In genomic region chr10:77461636-77462296, GRCh38 we compare ENCODE assay signal across 25 cellular contexts.
DNase-seq lines count a peak whose midpoint lies in the region; ATAC-seq, FAIRE-seq and TF ChIP-seq lines count a peak whose summit lies in the region.
"Had no signal": no experiment of that assay in that cellular context is flagged by ENCODE, and none has a peak within 500 bp of the region (broad histone marks: within the 10 kb centered on the region; RNA-seq: fewer than 3 reads in every experiment).

No MANE protein-coding gene starts in this region.

- POLR2A ChIA-PET in RWPE1 (lab: Yijun Ruan, JAX; ENCODE audit: low non-redundant PET): no interaction called here

- intact Hi-C loops in activated T-helper 1 cell treated with anti-CD3 and anti-CD28 coated beads, Interleukin-12 subunit alpha, Interleukin-12 subunit beta, Interleukin-2, Interleukin-4 antibody, amounts not matched to agents 30 ng/mL and 10 ng/mL and 1 ng/mL, durations not matched to agents 14 hours and 24 hours and 36 hours (cut with micrococcal nuclease): no loop called here

- H3K36me3 ChIP-seq in keratinocyte (ENCODE audit: control insufficient read depth in 2 of 2, extremely low read depth in 1 of 2, insufficient read depth in 2 of 2, low read length in 2 of 2): no peaks in the 10 kb centered on the region
- H3K36me3 ChIP-seq: WERI-Rb-1 had no signal

- FAIRE-seq in keratinocyte (lab: Jason Lieb, UNC): peak; percentile 87
- FAIRE-seq: A549, H54 had no signal

- dilution Hi-C loops in keratinocyte (cut with MboI; ENCODE audit: extremely low pct_ligation_motif_present, low sequenced_read_pairs): no loop called here

- H3K4me3 Mint-ChIP-seq in HFFc6: no peak overlapping the region
- H3K4me3 Mint-ChIP-seq in activated T-helper 1 cell treated with anti-CD3 and anti-CD28 coated beads, Interleukin-12 subunit alpha, Interleukin-12 subunit beta, Interleukin-2, Interleukin-4 antibody, amounts not matched to agents 30 ng/mL and 10 ng/mL and 1 ng/mL, durations not matched to agents 14 hours and 24 hours and 36 hours: no peak overlapping the region
- H3K4me3 Mint-ChIP-seq: activated CD4-positive, alpha-beta T cell treated with anti-CD3 and anti-CD28 coated beads, Interleukin-2, amount 10 ng/mL, durations not matched to agents 24 days and 14 days; activated T-cell treated with anti-CD3 and anti-CD28 coated beads, Interleukin-2, amount 50 U/mL, for 24 hours; naive thymus-derived CD4-positive, alpha-beta T cell; stimulated activated naive CD8-positive, alpha-beta T cell treated with anti-CD3 and anti-CD28 coated beads, Interleukin-15, amount 100 ng/mL, for 72 hours had no signal

- H3K9me3 Mint-ChIP-seq in HFFc6: no peaks in the 10 kb centered on the region
- no peaks in the 10 kb centered on the region for H3K9me3 Mint-ChIP-seq in activated T-helper 1 cell treated with anti-CD3 and anti-CD28 coated beads, Interleukin-12 subunit alpha, Interleukin-12 subunit beta, Interleukin-2, Interleukin-4 antibody, amounts not matched to agents 30 ng/mL and 10 ng/mL and 1 ng/mL, durations not matched to agents 14 hours and 24 hours and 36 hours
- H3K9me3 Mint-ChIP-seq: activated CD4-positive, alpha-beta T cell treated with anti-CD3 and anti-CD28 coated beads, Interleukin-2, amount 10 ng/mL, durations not matched to agents 24 days and 14 days; activated T-cell treated with anti-CD3 and anti-CD28 coated beads, Interleukin-2, amount 50 U/mL, for 24 hours; stimulated activated naive CD8-positive, alpha-beta T cell treated with anti-CD3 and anti-CD28 coated beads, Interleukin-15, amount 100 ng/mL, for 72 hours had no signal

- peak overlapping the region; percentile 31 for H3K4me2 ChIP-seq in keratinocyte (ENCODE audit: control insufficient read depth, extremely low read depth, insufficient read depth, low read depth, low read length)
- H3K4me2 ChIP-seq: A549, PC-9 had no signal

- DNase-seq in ELF-1 (ENCODE audit: low read depth, low spot score): peak; percentile 71
- no peak for DNase-seq in HFFc6
- DNase-seq in RWPE1 (ENCODE audit: low spot score): no peak
- DNase-seq in keratinocyte (ENCODE audit: low read depth, low spot score): peak; percentile 35
- DNase-seq in NCI-H1417 treated with DMSO at 0.1 percent for 48 hours (lab: John Stamatoyannopoulos, UW): no peak
- no peak for DNase-seq in activated T-helper 1 cell treated with anti-CD3 and anti-CD28 coated beads, Interleukin-12 subunit alpha, Interleukin-12 subunit beta, Interleukin-2, Interleukin-4 antibody, amounts not matched to agents 30 ng/mL and 10 ng/mL and 1 ng/mL, durations not matched to agents 14 hours and 24 hours and 36 hours (ENCODE audit: low spot score)
- DNase-seq: activated CD4-positive, alpha-beta T cell treated with anti-CD3 and anti-CD28 coated beads, Interleukin-2, amount 10 ng/mL, durations not matched to agents 24 days and 14 days; activated T-cell treated with anti-CD3 and anti-CD28 coated beads, Interleukin-2, amount 50 U/mL, for 24 hours; GF-D8; midbrain; naive thymus-derived CD4-positive, alpha-beta T cell; NCI-H1048; NCI-H187; NCI-H2171; NCI-H524 treated with DMSO at 0.1 percent for 48 hours; NK-92 treated with Interleukin-12 subunit alpha and Interleukin-12 subunit beta, amount 100 ng/mL, for 24 hours; PC-9; SHP77 treated with DMSO at 0.1 percent for 48 hours; stimulated activated naive CD8-positive, alpha-beta T cell treated with anti-CD3 and anti-CD28 coated beads, Interleukin-15, amount 100 ng/mL, for 72 hours; WERI-Rb-1 had no signal

- no peaks in the 10 kb centered on the region for H3K9me3 ChIP-seq in keratinocyte (ENCODE audit: control insufficient read depth, low read depth, low read length)
- H3K9me3 ChIP-seq: A549 had no signal

- peaks cover 64% of the 10 kb centered on the region for H3K4me1 Mint-ChIP-seq in HFFc6 (ENCODE audit: low read depth)
- no peaks in the 10 kb centered on the region for H3K4me1 Mint-ChIP-seq in activated T-helper 1 cell treated with anti-CD3 and anti-CD28 coated beads, Interleukin-12 subunit alpha, Interleukin-12 subunit beta, Interleukin-2, Interleukin-4 antibody, amounts not matched to agents 30 ng/mL and 10 ng/mL and 1 ng/mL, durations not matched to agents 14 hours and 24 hours and 36 hours (ENCODE audit: low read depth)
- H3K4me1 Mint-ChIP-seq: activated CD4-positive, alpha-beta T cell treated with anti-CD3 and anti-CD28 coated beads, Interleukin-2, amount 10 ng/mL, durations not matched to agents 24 days and 14 days; naive thymus-derived CD4-positive, alpha-beta T cell; stimulated activated naive CD8-positive, alpha-beta T cell treated with anti-CD3 and anti-CD28 coated beads, Interleukin-15, amount 100 ng/mL, for 72 hours had no signal

- peak overlapping the region; percentile 64 for H2AFZ ChIP-seq in keratinocyte (ENCODE audit: control insufficient read depth, low read length)
- H2AFZ ChIP-seq: PC-9 had no signal

- H3K27me3 Mint-ChIP-seq in HFFc6 (ENCODE audit: insufficient read depth): peaks cover 4% of the 10 kb centered on the region
- no peaks in the 10 kb centered on the region for H3K27me3 Mint-ChIP-seq in activated T-helper 1 cell treated with anti-CD3 and anti-CD28 coated beads, Interleukin-12 subunit alpha, Interleukin-12 subunit beta, Interleukin-2, Interleukin-4 antibody, amounts not matched to agents 30 ng/mL and 10 ng/mL and 1 ng/mL, durations not matched to agents 14 hours and 24 hours and 36 hours (ENCODE audit: insufficient read depth)
- H3K27me3 Mint-ChIP-seq: activated CD4-positive, alpha-beta T cell treated with anti-CD3 and anti-CD28 coated beads, Interleukin-2, amount 10 ng/mL, durations not matched to agents 24 days and 14 days; stimulated activated naive CD8-positive, alpha-beta T cell treated with anti-CD3 and anti-CD28 coated beads, Interleukin-15, amount 100 ng/mL, for 72 hours had no signal

- ATAC-seq in GM18498 (IDR thresholded peaks at IDR 0.05; ENCODE audit: unreplicated experiment) (no peak), HG02981 (IDR thresholded peaks at IDR 0.05; ENCODE audit: unreplicated experiment) (no peak)
- ATAC-seq: A549; naive thymus-derived CD4-positive, alpha-beta T cell; stimulated activated naive CD8-positive, alpha-beta T cell treated with anti-CD3 and anti-CD28 coated beads, Interleukin-15, amount 100 ng/mL, for 72 hours had no signal

- no peaks in the 10 kb centered on the region for H3K79me2 ChIP-seq in keratinocyte (ENCODE audit: control insufficient read depth, insufficient read depth, low read length)

- H4K20me1 ChIP-seq in keratinocyte (ENCODE audit: control insufficient read depth, extremely low read depth, insufficient read depth, low read length): no peaks in the 10 kb centered on the region

- H3K27ac ChIP-seq in RWPE1 (peak overlapping the region; percentile 53), keratinocyte (ENCODE audit: control insufficient read depth, insufficient read depth, low read length) (no peak overlapping the region)
- H3K27ac ChIP-seq: PC-9, skin epidermis, WERI-Rb-1 had no signal

- no peaks in the 10 kb centered on the region; the same call in 1 of the 2 replicates for H3K36me3 Mint-ChIP-seq in HFFc6 (ENCODE audit: low read depth)
- no peaks in the 10 kb centered on the region for H3K36me3 Mint-ChIP-seq in activated T-helper 1 cell treated with anti-CD3 and anti-CD28 coated beads, Interleukin-12 subunit alpha, Interleukin-12 subunit beta, Interleukin-2, Interleukin-4 antibody, amounts not matched to agents 30 ng/mL and 10 ng/mL and 1 ng/mL, durations not matched to agents 14 hours and 24 hours and 36 hours (ENCODE audit: low read depth)
- H3K36me3 Mint-ChIP-seq: naive thymus-derived CD4-positive, alpha-beta T cell had no signal

- no peaks in the 10 kb centered on the region for H3K27me3 ChIP-seq in keratinocyte (ENCODE audit: control insufficient read depth, extremely low read depth, insufficient read depth, low read length)

- peaks cover 11% of the 10 kb centered on the region for H3K4me1 ChIP-seq in keratinocyte (ENCODE audit: control insufficient read depth, extremely low read depth, insufficient read depth, low read length)

- no peaks in the 10 kb centered on the region for H3K9me1 ChIP-seq in keratinocyte (ENCODE audit: control insufficient read depth, extremely low read depth, insufficient read depth, low read length)

- TF ChIP-seq CTCF in HFFc6 (IDR thresholded peaks at IDR 0.05): no peak
- no peak for TF ChIP-seq CTCF in RWPE1 (conservative IDR thresholded peaks at IDR 0.05; ENCODE audit: low read depth)
- no peak for TF ChIP-seq CTCF in keratinocyte (optimal IDR thresholded peaks at IDR 0.05 in 1 of 3, IDR thresholded peaks at IDR 0.05 in 1 of 3, conservative IDR thresholded peaks at IDR 0.05 in 1 of 3; ENCODE audit: extremely low read depth in 1 of 3, insufficient read depth in 2 of 3, low read length in 3 of 3)

- H3K27ac Mint-ChIP-seq in HFFc6: peak overlapping the region; percentile 6; the same call in 1 of the 2 replicates
- H3K27ac Mint-ChIP-seq in activated T-helper 1 cell treated with anti-CD3 and anti-CD28 coated beads, Interleukin-12 subunit alpha, Interleukin-12 subunit beta, Interleukin-2, Interleukin-4 antibody, amounts not matched to agents 30 ng/mL and 10 ng/mL and 1 ng/mL, durations not matched to agents 14 hours and 24 hours and 36 hours: no peak overlapping the region
- H3K27ac Mint-ChIP-seq: activated CD4-positive, alpha-beta T cell treated with anti-CD3 and anti-CD28 coated beads, Interleukin-2, amount 10 ng/mL, durations not matched to agents 24 days and 14 days; activated T-cell treated with anti-CD3 and anti-CD28 coated beads, Interleukin-2, amount 50 U/mL, for 24 hours; naive thymus-derived CD4-positive, alpha-beta T cell; stimulated activated naive CD8-positive, alpha-beta T cell treated with anti-CD3 and anti-CD28 coated beads, Interleukin-15, amount 100 ng/mL, for 72 hours had no signal

- no peak overlapping the region for H3K9ac ChIP-seq in keratinocyte (ENCODE audit: control insufficient read depth, extremely low read depth, insufficient read depth, low read length)

- CTCF ChIA-PET in RWPE1 (lab: Yijun Ruan, JAX): no interaction called here

- H3K4me3 ChIP-seq in keratinocyte (ENCODE audit: control insufficient read depth in 2 of 3, extremely low read depth in 1 of 3, insufficient read depth in 2 of 3, low read depth in 1 of 3, low read length in 3 of 3): no peak overlapping the region
- H3K4me3 ChIP-seq: A549, PC-9, skin epidermis had no signal

Comparison
In these comparisons a context has a peak if more than half of its experiments do, and no peak if none do; other contexts are left out.
1. DNase-seq: peak in ELF-1 (single experiment) and keratinocyte (single experiment); none in HFFc6 (single experiment), RWPE1 (single experiment), NCI-H1417 treated with DMSO at 0.1 percent for 48 hours (single experiment) and activated T-helper 1 cell treated with anti-CD3 and anti-CD28 coated beads, Interleukin-12 subunit alpha, Interleukin-12 subunit beta, Interleukin-2, Interleukin-4 antibody, amounts not matched to agents 30 ng/mL and 10 ng/mL and 1 ng/mL, durations not matched to agents 14 hours and 24 hours and 36 hours (single experiment).